Comparison of ENCODE assay signal across 1 cellular context in the genomic region with DNA sequence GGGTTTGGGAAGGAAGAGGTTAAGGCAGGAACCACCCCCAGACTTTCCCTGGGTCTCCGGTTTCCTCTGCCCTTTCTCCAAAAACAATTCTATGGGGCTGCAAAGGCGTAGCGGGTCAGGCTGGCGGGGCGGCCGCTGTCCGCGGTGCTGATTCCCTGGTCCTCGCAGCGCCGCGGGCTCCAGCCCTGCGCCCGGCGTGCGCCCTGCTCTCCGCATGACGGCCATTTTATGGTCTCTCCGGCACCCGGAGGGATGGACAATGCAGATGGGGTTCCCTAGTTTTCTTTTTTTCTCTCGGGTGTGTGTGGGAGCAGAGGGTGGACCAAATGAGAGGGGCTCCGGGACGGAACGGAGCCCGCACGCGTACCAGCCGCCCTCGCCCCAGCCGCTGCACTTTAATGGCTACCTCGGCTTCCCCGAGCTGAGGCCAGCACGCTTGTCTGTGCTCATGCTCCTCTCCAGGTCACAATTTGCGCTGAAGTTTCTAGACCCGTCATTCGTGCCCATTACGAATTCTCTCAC.
A peak's percentile ranks its signal among the peaks of the same experiment; 100 is the strongest.
TF ChIP-seq lines count a peak whose summit lies in the region.

No MANE protein-coding gene starts in this region.

TF ChIP-seq in HepG2, 621 proteins besides CTCF, POLR2A, EP300 and RAD21 (continued from another document and continues in another):
- TF ChIP-seq, protein P1, sequence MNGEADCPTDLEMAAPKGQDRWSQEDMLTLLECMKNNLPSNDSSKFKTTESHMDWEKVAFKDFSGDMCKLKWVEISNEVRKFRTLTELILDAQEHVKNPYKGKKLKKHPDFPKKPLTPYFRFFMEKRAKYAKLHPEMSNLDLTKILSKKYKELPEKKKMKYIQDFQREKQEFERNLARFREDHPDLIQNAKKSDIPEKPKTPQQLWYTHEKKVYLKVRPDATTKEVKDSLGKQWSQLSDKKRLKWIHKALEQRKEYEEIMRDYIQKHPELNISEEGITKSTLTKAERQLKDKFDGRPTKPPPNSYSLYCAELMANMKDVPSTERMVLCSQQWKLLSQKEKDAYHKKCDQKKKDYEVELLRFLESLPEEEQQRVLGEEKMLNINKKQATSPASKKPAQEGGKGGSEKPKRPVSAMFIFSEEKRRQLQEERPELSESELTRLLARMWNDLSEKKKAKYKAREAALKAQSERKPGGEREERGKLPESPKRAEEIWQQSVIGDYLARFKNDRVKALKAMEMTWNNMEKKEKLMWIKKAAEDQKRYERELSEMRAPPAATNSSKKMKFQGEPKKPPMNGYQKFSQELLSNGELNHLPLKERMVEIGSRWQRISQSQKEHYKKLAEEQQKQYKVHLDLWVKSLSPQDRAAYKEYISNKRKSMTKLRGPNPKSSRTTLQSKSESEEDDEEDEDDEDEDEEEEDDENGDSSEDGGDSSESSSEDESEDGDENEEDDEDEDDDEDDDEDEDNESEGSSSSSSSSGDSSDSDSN (CRISPR knock-in tag; IDR thresholded peaks at IDR 0.05) = no peak
- TF ChIP-seq, protein P2, sequence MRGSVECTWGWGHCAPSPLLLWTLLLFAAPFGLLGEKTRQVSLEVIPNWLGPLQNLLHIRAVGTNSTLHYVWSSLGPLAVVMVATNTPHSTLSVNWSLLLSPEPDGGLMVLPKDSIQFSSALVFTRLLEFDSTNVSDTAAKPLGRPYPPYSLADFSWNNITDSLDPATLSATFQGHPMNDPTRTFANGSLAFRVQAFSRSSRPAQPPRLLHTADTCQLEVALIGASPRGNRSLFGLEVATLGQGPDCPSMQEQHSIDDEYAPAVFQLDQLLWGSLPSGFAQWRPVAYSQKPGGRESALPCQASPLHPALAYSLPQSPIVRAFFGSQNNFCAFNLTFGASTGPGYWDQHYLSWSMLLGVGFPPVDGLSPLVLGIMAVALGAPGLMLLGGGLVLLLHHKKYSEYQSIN (CRISPR knock-in tag; IDR thresholded peaks at IDR 0.05; ENCODE audit: borderline replicate concordance) = no peak
- no peak for TF ChIP-seq ZNF180 (CRISPR knock-in tag; IDR thresholded peaks at IDR 0.05; ENCODE audit: borderline replicate concordance, low read depth)
- TF ChIP-seq SIN3B (IDR thresholded peaks at IDR 0.05; ENCODE audit: low read length) = no peak
- TF ChIP-seq SMAD9 (CRISPR knock-in tag; IDR thresholded peaks at IDR 0.05) = no peak
- TF ChIP-seq, protein P3, sequence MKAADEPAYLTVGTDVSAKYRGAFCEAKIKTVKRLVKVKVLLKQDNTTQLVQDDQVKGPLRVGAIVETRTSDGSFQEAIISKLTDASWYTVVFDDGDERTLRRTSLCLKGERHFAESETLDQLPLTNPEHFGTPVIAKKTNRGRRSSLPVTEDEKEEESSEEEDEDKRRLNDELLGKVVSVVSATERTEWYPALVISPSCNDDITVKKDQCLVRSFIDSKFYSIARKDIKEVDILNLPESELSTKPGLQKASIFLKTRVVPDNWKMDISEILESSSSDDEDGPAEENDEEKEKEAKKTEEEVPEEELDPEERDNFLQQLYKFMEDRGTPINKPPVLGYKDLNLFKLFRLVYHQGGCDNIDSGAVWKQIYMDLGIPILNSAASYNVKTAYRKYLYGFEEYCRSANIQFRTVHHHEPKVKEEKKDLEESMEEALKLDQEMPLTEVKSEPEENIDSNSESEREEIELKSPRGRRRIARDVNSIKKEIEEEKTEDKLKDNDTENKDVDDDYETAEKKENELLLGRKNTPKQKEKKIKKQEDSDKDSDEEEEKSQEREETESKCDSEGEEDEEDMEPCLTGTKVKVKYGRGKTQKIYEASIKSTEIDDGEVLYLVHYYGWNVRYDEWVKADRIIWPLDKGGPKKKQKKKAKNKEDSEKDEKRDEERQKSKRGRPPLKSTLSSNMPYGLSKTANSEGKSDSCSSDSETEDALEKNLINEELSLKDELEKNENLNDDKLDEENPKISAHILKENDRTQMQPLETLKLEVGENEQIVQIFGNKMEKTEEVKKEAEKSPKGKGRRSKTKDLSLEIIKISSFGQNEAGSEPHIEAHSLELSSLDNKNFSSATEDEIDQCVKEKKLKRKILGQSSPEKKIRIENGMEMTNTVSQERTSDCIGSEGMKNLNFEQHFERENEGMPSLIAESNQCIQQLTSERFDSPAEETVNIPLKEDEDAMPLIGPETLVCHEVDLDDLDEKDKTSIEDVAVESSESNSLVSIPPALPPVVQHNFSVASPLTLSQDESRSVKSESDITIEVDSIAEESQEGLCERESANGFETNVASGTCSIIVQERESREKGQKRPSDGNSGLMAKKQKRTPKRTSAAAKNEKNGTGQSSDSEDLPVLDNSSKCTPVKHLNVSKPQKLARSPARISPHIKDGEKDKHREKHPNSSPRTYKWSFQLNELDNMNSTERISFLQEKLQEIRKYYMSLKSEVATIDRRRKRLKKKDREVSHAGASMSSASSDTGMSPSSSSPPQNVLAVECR (CRISPR knock-in tag; IDR thresholded peaks at IDR 0.05; ENCODE audit: borderline replicate concordance) = no peak; the same call in 1 of the 2 replicates
- no peak for TF ChIP-seq ZKSCAN1 (IDR thresholded peaks at IDR 0.05; ENCODE audit: low read length)
- 0 out of 2 replicates have a peak, but pooled peaks have one; percentile 40 for TF ChIP-seq ISX (CRISPR knock-in tag; conservative IDR thresholded peaks at IDR 0.05)
- TF ChIP-seq, protein P4, sequence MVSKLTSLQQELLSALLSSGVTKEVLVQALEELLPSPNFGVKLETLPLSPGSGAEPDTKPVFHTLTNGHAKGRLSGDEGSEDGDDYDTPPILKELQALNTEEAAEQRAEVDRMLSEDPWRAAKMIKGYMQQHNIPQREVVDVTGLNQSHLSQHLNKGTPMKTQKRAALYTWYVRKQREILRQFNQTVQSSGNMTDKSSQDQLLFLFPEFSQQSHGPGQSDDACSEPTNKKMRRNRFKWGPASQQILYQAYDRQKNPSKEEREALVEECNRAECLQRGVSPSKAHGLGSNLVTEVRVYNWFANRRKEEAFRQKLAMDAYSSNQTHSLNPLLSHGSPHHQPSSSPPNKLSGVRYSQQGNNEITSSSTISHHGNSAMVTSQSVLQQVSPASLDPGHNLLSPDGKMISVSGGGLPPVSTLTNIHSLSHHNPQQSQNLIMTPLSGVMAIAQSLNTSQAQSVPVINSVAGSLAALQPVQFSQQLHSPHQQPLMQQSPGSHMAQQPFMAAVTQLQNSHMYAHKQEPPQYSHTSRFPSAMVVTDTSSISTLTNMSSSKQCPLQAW (CRISPR knock-in tag; IDR thresholded peaks at IDR 0.05) = no peak
- TF ChIP-seq HOXA5 (CRISPR knock-in tag; IDR thresholded peaks at IDR 0.05) = peak; percentile 88
- TF ChIP-seq ZNF670 (CRISPR knock-in tag; IDR thresholded peaks at IDR 0.05; ENCODE audit: borderline replicate concordance) = no peak
- TF ChIP-seq ZNF713 (CRISPR knock-in tag; IDR thresholded peaks at IDR 0.05) = no peak
- TF ChIP-seq ARNTL (CRISPR knock-in tag; IDR thresholded peaks at IDR 0.05) = no peak
- 0 out of 2 replicates have a peak, but pooled peaks have one; percentile 29 for TF ChIP-seq ZNF703 (CRISPR knock-in tag; IDR thresholded peaks at IDR 0.05; ENCODE audit: borderline replicate concordance)
- TF ChIP-seq NONO (IDR thresholded peaks at IDR 0.05) = no peak
- TF ChIP-seq NONO (CRISPR knock-in tag; conservative IDR thresholded peaks at IDR 0.05) = no peak
- no peak for TF ChIP-seq ZKSCAN8 (CRISPR knock-in tag; IDR thresholded peaks at IDR 0.05; ENCODE audit: borderline replicate concordance)
- no peak for TF ChIP-seq ESRRA (CRISPR knock-in tag; IDR thresholded peaks at IDR 0.05; ENCODE audit: low read depth)
- 0 out of 2 replicates have a peak, but pooled peaks have one; percentile 57 for TF ChIP-seq FOXC1 (CRISPR knock-in tag; IDR thresholded peaks at IDR 0.05; ENCODE audit: borderline replicate concordance)
- TF ChIP-seq, protein P5, sequence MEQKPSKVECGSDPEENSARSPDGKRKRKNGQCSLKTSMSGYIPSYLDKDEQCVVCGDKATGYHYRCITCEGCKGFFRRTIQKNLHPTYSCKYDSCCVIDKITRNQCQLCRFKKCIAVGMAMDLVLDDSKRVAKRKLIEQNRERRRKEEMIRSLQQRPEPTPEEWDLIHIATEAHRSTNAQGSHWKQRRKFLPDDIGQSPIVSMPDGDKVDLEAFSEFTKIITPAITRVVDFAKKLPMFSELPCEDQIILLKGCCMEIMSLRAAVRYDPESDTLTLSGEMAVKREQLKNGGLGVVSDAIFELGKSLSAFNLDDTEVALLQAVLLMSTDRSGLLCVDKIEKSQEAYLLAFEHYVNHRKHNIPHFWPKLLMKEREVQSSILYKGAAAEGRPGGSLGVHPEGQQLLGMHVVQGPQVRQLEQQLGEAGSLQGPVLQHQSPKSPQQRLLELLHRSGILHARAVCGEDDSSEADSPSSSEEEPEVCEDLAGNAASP (CRISPR knock-in tag; IDR thresholded peaks at IDR 0.05; ENCODE audit: borderline replicate concordance) = 0 out of 2 replicates have a peak, but pooled peaks have one; percentile 24
- no peak for TF ChIP-seq ZNF615 (CRISPR knock-in tag; IDR thresholded peaks at IDR 0.05; ENCODE audit: borderline replicate concordance)
- TF ChIP-seq ZNF335 (CRISPR knock-in tag; IDR thresholded peaks at IDR 0.05) = no peak
- TF ChIP-seq, protein P6, sequence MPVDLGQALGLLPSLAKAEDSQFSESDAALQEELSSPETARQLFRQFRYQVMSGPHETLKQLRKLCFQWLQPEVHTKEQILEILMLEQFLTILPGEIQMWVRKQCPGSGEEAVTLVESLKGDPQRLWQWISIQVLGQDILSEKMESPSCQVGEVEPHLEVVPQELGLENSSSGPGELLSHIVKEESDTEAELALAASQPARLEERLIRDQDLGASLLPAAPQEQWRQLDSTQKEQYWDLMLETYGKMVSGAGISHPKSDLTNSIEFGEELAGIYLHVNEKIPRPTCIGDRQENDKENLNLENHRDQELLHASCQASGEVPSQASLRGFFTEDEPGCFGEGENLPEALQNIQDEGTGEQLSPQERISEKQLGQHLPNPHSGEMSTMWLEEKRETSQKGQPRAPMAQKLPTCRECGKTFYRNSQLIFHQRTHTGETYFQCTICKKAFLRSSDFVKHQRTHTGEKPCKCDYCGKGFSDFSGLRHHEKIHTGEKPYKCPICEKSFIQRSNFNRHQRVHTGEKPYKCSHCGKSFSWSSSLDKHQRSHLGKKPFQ (CRISPR knock-in tag; IDR thresholded peaks at IDR 0.05; ENCODE audit: insufficient replicate concordance) = peak; percentile 57
- TF ChIP-seq, protein P7, sequence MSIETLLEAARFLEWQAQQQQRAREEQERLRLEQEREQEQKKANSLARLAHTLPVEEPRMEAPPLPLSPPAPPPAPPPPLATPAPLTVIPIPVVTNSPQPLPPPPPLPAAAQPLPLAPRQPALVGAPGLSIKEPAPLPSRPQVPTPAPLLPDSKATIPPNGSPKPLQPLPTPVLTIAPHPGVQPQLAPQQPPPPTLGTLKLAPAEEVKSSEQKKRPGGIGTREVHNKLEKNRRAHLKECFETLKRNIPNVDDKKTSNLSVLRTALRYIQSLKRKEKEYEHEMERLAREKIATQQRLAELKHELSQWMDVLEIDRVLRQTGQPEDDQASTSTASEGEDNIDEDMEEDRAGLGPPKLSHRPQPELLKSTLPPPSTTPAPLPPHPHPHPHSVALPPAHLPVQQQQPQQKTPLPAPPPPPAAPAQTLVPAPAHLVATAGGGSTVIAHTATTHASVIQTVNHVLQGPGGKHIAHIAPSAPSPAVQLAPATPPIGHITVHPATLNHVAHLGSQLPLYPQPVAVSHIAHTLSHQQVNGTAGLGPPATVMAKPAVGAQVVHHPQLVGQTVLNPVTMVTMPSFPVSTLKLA (IDR thresholded peaks at IDR 0.05) = no peak
- TF ChIP-seq, protein P8, sequence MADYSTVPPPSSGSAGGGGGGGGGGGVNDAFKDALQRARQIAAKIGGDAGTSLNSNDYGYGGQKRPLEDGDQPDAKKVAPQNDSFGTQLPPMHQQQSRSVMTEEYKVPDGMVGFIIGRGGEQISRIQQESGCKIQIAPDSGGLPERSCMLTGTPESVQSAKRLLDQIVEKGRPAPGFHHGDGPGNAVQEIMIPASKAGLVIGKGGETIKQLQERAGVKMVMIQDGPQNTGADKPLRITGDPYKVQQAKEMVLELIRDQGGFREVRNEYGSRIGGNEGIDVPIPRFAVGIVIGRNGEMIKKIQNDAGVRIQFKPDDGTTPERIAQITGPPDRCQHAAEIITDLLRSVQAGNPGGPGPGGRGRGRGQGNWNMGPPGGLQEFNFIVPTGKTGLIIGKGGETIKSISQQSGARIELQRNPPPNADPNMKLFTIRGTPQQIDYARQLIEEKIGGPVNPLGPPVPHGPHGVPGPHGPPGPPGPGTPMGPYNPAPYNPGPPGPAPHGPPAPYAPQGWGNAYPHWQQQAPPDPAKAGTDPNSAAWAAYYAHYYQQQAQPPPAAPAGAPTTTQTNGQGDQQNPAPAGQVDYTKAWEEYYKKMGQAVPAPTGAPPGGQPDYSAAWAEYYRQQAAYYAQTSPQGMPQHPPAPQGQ (CRISPR knock-in tag; IDR thresholded peaks at IDR 0.05; ENCODE audit: borderline replicate concordance) = no peak
- 0 out of 2 replicates have a peak, but pooled peaks have one; percentile 38 for TF ChIP-seq CENPT (CRISPR knock-in tag; IDR thresholded peaks at IDR 0.05; ENCODE audit: low read depth)
- no peak for TF ChIP-seq ZNF205 (CRISPR knock-in tag; IDR thresholded peaks at IDR 0.05)
- TF ChIP-seq ZNF326 (CRISPR knock-in tag; IDR thresholded peaks at IDR 0.05; ENCODE audit: borderline replicate concordance) = no peak
- TF ChIP-seq XBP1 (CRISPR knock-in tag; IDR thresholded peaks at IDR 0.05) = peak; percentile 80
- no peak for TF ChIP-seq ZNF879 (CRISPR knock-in tag; IDR thresholded peaks at IDR 0.05)
- TF ChIP-seq SP140L (CRISPR knock-in tag; IDR thresholded peaks at IDR 0.05; ENCODE audit: borderline replicate concordance) = peak; percentile 75; the same call in 1 of the 2 replicates
- no peak for TF ChIP-seq TGIF2 (CRISPR knock-in tag; IDR thresholded peaks at IDR 0.05)
- TF ChIP-seq ZBTB38 (CRISPR knock-in tag; IDR thresholded peaks at IDR 0.05) = no peak
- no peak for TF ChIP-seq KLF11 (CRISPR knock-in tag; IDR thresholded peaks at IDR 0.05)
- no peak for TF ChIP-seq ZNF432 (CRISPR knock-in tag; IDR thresholded peaks at IDR 0.05; ENCODE audit: borderline replicate concordance)
- no peak for TF ChIP-seq BHLHE40 (IDR thresholded peaks at IDR 0.05; ENCODE audit: low read length)
- TF ChIP-seq MBD4 (IDR thresholded peaks at IDR 0.05; ENCODE audit: borderline replicate concordance, low read length) = no peak
- TF ChIP-seq ZFP41 (CRISPR knock-in tag; IDR thresholded peaks at IDR 0.05; ENCODE audit: borderline replicate concordance) = no peak
